ENCODE assay signal across 1 cellular context in genomic region chr14:104795781-104796681, GRCh38.
TF ChIP-seq lines count a peak whose summit lies in the region.

No MANE protein-coding gene starts in this region.

TF ChIP-seq in HepG2, 621 proteins besides CTCF, POLR2A, EP300 and RAD21 (continued from another document and continues in another):
- 0 out of 2 replicates have a peak, but pooled peaks have one; percentile 28 for TF ChIP-seq STAT6 (CRISPR knock-in tag; IDR thresholded peaks at IDR 0.05; ENCODE audit: borderline replicate concordance)
- no peak for TF ChIP-seq SPEN (CRISPR knock-in tag; IDR thresholded peaks at IDR 0.05; ENCODE audit: low read depth)
- peak; percentile 88 for TF ChIP-seq RBM39 (IDR thresholded peaks at IDR 0.05; ENCODE audit: low read depth, low read length, poor library complexity, severe bottlenecking)
- no peak for TF ChIP-seq KAT2B (IDR thresholded peaks at IDR 0.05; ENCODE audit: borderline replicate concordance, low read depth, low read length)
- no peak for TF ChIP-seq IRF2 (CRISPR knock-in tag; IDR thresholded peaks at IDR 0.05)
- TF ChIP-seq FOXP1 (IDR thresholded peaks at IDR 0.05) = no peak
- TF ChIP-seq FOXP1 (CRISPR knock-in tag; IDR thresholded peaks at IDR 0.05) = no peak
- no peak for TF ChIP-seq ZNF512B (CRISPR knock-in tag; IDR thresholded peaks at IDR 0.05; ENCODE audit: borderline replicate concordance)
- TF ChIP-seq BCLAF1 (IDR thresholded peaks at IDR 0.05) = no peak
- no peak for TF ChIP-seq BORCS8-MEF2B (CRISPR knock-in tag; IDR thresholded peaks at IDR 0.05)
- TF ChIP-seq ZFP41 (CRISPR knock-in tag; IDR thresholded peaks at IDR 0.05; ENCODE audit: borderline replicate concordance) = no peak
- no peak for TF ChIP-seq TBP (CRISPR knock-in tag; IDR thresholded peaks at IDR 0.05)
- TF ChIP-seq MAFK (conservative IDR thresholded peaks at IDR 0.05 in 1 of 2, IDR thresholded peaks at IDR 0.05 in 1 of 2; ENCODE audit: low read length in 2 of 2) = no peak
- TF ChIP-seq ZNF30 (CRISPR knock-in tag; IDR thresholded peaks at IDR 0.05) = no peak
- TF ChIP-seq HMGXB3 (CRISPR knock-in tag; IDR thresholded peaks at IDR 0.05; ENCODE audit: borderline replicate concordance) = 0 out of 2 replicates have a peak, but pooled peaks have one; percentile 27
- no peak for TF ChIP-seq MZF1 (CRISPR knock-in tag; IDR thresholded peaks at IDR 0.05; ENCODE audit: borderline replicate concordance)
- no peak for TF ChIP-seq GMEB2 (CRISPR knock-in tag; IDR thresholded peaks at IDR 0.05; ENCODE audit: low read depth)
- peak; percentile 54 for TF ChIP-seq ZFX (CRISPR knock-in tag; IDR thresholded peaks at IDR 0.05; ENCODE audit: low read depth)
- no peak for TF ChIP-seq ZZZ3 (CRISPR knock-in tag; IDR thresholded peaks at IDR 0.05; ENCODE audit: borderline replicate concordance)
- TF ChIP-seq SKI (IDR thresholded peaks at IDR 0.05; ENCODE audit: partially characterized antibody) = peak; percentile 68
- peak; percentile 67 for TF ChIP-seq RBFOX2 (IDR thresholded peaks at IDR 0.05; ENCODE audit: low read depth, low read length)
- TF ChIP-seq ZFP1 (CRISPR knock-in tag; IDR thresholded peaks at IDR 0.05) = no peak
- TF ChIP-seq ZNF382 (CRISPR knock-in tag; IDR thresholded peaks at IDR 0.05; ENCODE audit: borderline replicate concordance) = no peak
- TF ChIP-seq PBX3 (CRISPR knock-in tag; IDR thresholded peaks at IDR 0.05; ENCODE audit: borderline replicate concordance) = no peak
- no peak for TF ChIP-seq HOXD1 (CRISPR knock-in tag; IDR thresholded peaks at IDR 0.05)
- no peak for TF ChIP-seq CREB3 (CRISPR knock-in tag; IDR thresholded peaks at IDR 0.05)
- TF ChIP-seq ZFAT (CRISPR knock-in tag; conservative IDR thresholded peaks at IDR 0.05) = no peak
- no peak for TF ChIP-seq MATR3 (CRISPR knock-in tag; IDR thresholded peaks at IDR 0.05)
- no peak for TF ChIP-seq JUN (CRISPR knock-in tag; IDR thresholded peaks at IDR 0.05)
- TF ChIP-seq ZNF546 (CRISPR knock-in tag; conservative IDR thresholded peaks at IDR 0.05) = no peak
- TF ChIP-seq ZNF317 (CRISPR knock-in tag; IDR thresholded peaks at IDR 0.05) = no peak
- TF ChIP-seq TBX3 (IDR thresholded peaks at IDR 0.05; ENCODE audit: borderline replicate concordance) = no peak
- no peak for TF ChIP-seq IRX3 (CRISPR knock-in tag; IDR thresholded peaks at IDR 0.05; ENCODE audit: borderline replicate concordance, low read depth)
- no peak for TF ChIP-seq NONO (IDR thresholded peaks at IDR 0.05)
- no peak for TF ChIP-seq NONO (CRISPR knock-in tag; conservative IDR thresholded peaks at IDR 0.05)
- TF ChIP-seq CSRNP1 (CRISPR knock-in tag; IDR thresholded peaks at IDR 0.05) = no peak
- no peak for TF ChIP-seq SNAPC2 (CRISPR knock-in tag; IDR thresholded peaks at IDR 0.05)
- TF ChIP-seq ARNTL (CRISPR knock-in tag; IDR thresholded peaks at IDR 0.05) = no peak
- TF ChIP-seq RNF219 (CRISPR knock-in tag; IDR thresholded peaks at IDR 0.05) = no peak
